Comparison of ENCODE assay signal across 17 cellular contexts in the genomic region with DNA sequence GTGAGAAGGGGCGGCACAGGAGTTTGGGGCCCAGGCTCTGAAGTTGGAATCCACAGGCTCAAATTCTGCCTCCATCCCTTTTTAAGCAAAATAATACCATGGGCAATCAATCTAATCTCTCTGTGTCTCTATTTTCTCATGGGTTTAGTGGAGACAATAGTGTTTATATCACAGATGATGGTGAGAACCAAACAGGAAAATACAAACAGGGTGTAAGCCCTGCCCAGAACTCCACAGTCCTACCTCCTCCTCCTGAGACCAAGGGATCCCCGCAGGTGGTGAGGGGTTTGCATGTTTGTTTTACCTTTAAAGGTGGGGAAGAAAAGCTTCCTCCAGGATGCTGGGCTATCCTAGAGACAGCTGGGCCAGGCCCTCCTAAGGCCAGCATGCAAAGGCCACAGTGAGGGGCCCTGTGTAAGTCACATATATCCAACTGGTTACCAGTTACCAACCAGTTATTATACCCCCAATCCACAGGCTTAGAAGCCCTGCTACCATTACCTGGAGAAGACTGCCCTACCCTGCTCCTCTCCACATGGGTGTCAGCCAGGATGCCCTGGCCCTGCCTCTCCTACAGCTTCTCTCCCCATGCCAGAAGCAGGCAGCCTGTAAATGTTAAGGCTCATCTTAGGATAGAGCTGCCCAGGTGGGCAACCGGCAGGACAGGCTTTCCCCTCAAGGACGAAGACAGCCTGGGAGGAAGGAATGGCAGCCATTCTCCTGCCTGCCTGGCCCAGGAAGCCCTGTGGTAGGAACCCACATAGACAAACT.
DNase-seq lines count a peak whose midpoint lies in the region; ATAC-seq and TF ChIP-seq lines count a peak whose summit lies in the region.
"Had no signal": no experiment of that assay in that cellular context is flagged by ENCODE, and none has a peak within 500 bp of the region (broad histone marks: within the 10 kb centered on the region; RNA-seq: fewer than 3 reads in every experiment).

No MANE protein-coding gene starts in this region.

- TF ChIP-seq POLR2A in esophagus muscularis mucosa (IDR thresholded peaks at IDR 0.05; ENCODE audit: low read depth), result no peak

- no peak for DNase-seq in DND-41
- DNase-seq in WTC11 (ENCODE audit: low spot score), result no peak
- DNase-seq in esophagus muscularis mucosa (ENCODE audit: extremely low spot score), result peak; percentile 86
- DNase-seq in natural killer cell treated with Interleukin-12 subunit alpha and Interleukin-12 subunit beta and Interleukin-15 and Interleukin-18, amount 100 ng/mL, for 72 hours (ENCODE audit: low spot score), result no peak
- DNase-seq in NCI-H446 treated with DMSO at 0.1 percent for 48 hours (lab: John Stamatoyannopoulos, UW), result no peak
- no peak for DNase-seq in nucleus accumbens (lab: John Stamatoyannopoulos, UW)
- no peak for DNase-seq in ureter (ENCODE audit: low spot score)
- no peak for DNase-seq in stimulated activated CD4-positive, alpha-beta T cell treated with anti-CD3 and anti-CD28 coated beads, Interleukin-4, amount 100 ng/mL, for 1 hour
- DNase-seq: C1 segment of cervical spinal cord; CD4-positive, alpha-beta T cell; DMS153; DMS79 treated with DMSO at 0.1 percent for 48 hours; GDM1 had no signal

- H3K9ac ChIP-seq in DND-41 (ENCODE audit: low read depth, low read length), result no peak overlapping the region

- peaks cover 54% of the 10 kb centered on the region for H3K4me1 ChIP-seq in DND-41 (ENCODE audit: insufficient read depth, low read length)
- H3K4me1 ChIP-seq in esophagus muscularis mucosa, result no peaks in the 10 kb centered on the region
- H3K4me1 ChIP-seq: HAP-1 had no signal

- no peak overlapping the region for H3K4me3 Mint-ChIP-seq in WTC11
- peak overlapping the region; percentile 29 for H3K4me3 Mint-ChIP-seq in natural killer cell treated with Interleukin-12 subunit alpha and Interleukin-12 subunit beta and Interleukin-15 and Interleukin-18, amount 100 ng/mL, for 72 hours
- H3K4me3 Mint-ChIP-seq: B cell; CD4-positive, alpha-beta T cell; GM23338 had no signal

- POLR2A ChIA-PET in WTC11 (lab: Charles Lee), result no interaction called here

- H3K4me3 ChIP-seq in DND-41 (ENCODE audit: low read depth in 1 of 2, low read length in 2 of 2) (no peak overlapping the region), esophagus muscularis mucosa (no peak overlapping the region)
- H3K4me3 ChIP-seq: GM23338, HAP-1 had no signal

- H3K36me3 Mint-ChIP-seq in WTC11, result no peaks in the 10 kb centered on the region
- H3K36me3 Mint-ChIP-seq in natural killer cell treated with Interleukin-12 subunit alpha and Interleukin-12 subunit beta and Interleukin-15 and Interleukin-18, amount 100 ng/mL, for 72 hours, result no peaks in the 10 kb centered on the region

- H3K27me3 Mint-ChIP-seq in WTC11 (ENCODE audit: low read depth), result no peaks in the 10 kb centered on the region
- no peaks in the 10 kb centered on the region for H3K27me3 Mint-ChIP-seq in natural killer cell treated with Interleukin-12 subunit alpha and Interleukin-12 subunit beta and Interleukin-15 and Interleukin-18, amount 100 ng/mL, for 72 hours
- H3K27me3 Mint-ChIP-seq: B cell; CD4-positive, alpha-beta T cell had no signal

- WGBS in esophagus muscularis mucosa, result 71% methylated on average over 4 of the region's 4 CpGs

- H3K27me3 ChIP-seq in DND-41 (ENCODE audit: insufficient read depth, low read length, poor library complexity) (no peaks in the 10 kb centered on the region), esophagus muscularis mucosa (no peaks in the 10 kb centered on the region)

- H3K79me2 ChIP-seq in DND-41 (ENCODE audit: insufficient read depth, low read length), result no peaks in the 10 kb centered on the region

- H3K9me3 ChIP-seq in DND-41 (ENCODE audit: insufficient read depth, low read length, severe bottlenecking) (no peaks in the 10 kb centered on the region), esophagus muscularis mucosa (no peaks in the 10 kb centered on the region)
- H3K9me3 ChIP-seq: HAP-1 had no signal

- no peaks in the 10 kb centered on the region for H3K9me3 Mint-ChIP-seq in WTC11
- H3K9me3 Mint-ChIP-seq in natural killer cell treated with Interleukin-12 subunit alpha and Interleukin-12 subunit beta and Interleukin-15 and Interleukin-18, amount 100 ng/mL, for 72 hours, result peaks cover 6% of the 10 kb centered on the region
- H3K9me3 Mint-ChIP-seq: GM23338 had no signal

- H3K27ac Mint-ChIP-seq in WTC11, result no peak overlapping the region
- peak overlapping the region; percentile 59 to 80 for H3K27ac Mint-ChIP-seq in natural killer cell treated with Interleukin-12 subunit alpha and Interleukin-12 subunit beta and Interleukin-15 and Interleukin-18, amount 100 ng/mL, for 72 hours
- H3K27ac Mint-ChIP-seq: B cell; CD4-positive, alpha-beta T cell; GM23338 had no signal

- CTCF ChIA-PET in WTC11 (lab: Charles Lee), result interaction anchor here (0.8 kb wide), 1 partner anchor 86 kb away, joined by 3 read pairs; no protein-coding TSS in a partner anchor

- H2AFZ ChIP-seq in DND-41 (ENCODE audit: low read depth, low read length), result no peak overlapping the region
- H2AFZ ChIP-seq: GM23338 had no signal

- ATAC-seq in DND-41 (ENCODE audit: insufficient read depth, low read depth) (no peak), WTC11 (peak; percentile 22; the same call in 1 of the 2 replicates)
- peak in 1 of 2 donors; percentile 33 for ATAC-seq in natural killer cell treated with Interleukin-12 subunit alpha and Interleukin-12 subunit beta and Interleukin-15 and Interleukin-18, amount 100 ng/mL, for 72 hours
- ATAC-seq: GM23338 had no signal

- peak overlapping the region; percentile 84 for H3K27ac ChIP-seq in DND-41 (ENCODE audit: low read length)
- H3K27ac ChIP-seq in esophagus muscularis mucosa (replicated peaks in 1 of 4), result no peak overlapping the region
- H3K27ac ChIP-seq: HL-60 had no signal

- no peaks in the 10 kb centered on the region for H4K20me1 ChIP-seq in DND-41 (ENCODE audit: insufficient read depth, low read length)

- TF ChIP-seq CTCF in DND-41 (IDR thresholded peaks at IDR 0.05; ENCODE audit: borderline replicate concordance, extremely low read depth, low read length, poor library complexity, severe bottlenecking), result no peak
- TF ChIP-seq CTCF in WTC11 (IDR thresholded peaks at IDR 0.05), result no peak
- no peak for TF ChIP-seq CTCF in esophagus muscularis mucosa (IDR thresholded peaks at IDR 0.05)

- H3K36me3 ChIP-seq in DND-41 (ENCODE audit: insufficient read depth, low read length) (no peaks in the 10 kb centered on the region), esophagus muscularis mucosa (no peaks in the 10 kb centered on the region)
- H3K36me3 ChIP-seq: HAP-1 had no signal

- peaks cover 11% of the 10 kb centered on the region for H3K4me1 Mint-ChIP-seq in WTC11
- peaks cover 26 to 55% of the 10 kb centered on the region in 2 donors for H3K4me1 Mint-ChIP-seq in natural killer cell treated with Interleukin-12 subunit alpha and Interleukin-12 subunit beta and Interleukin-15 and Interleukin-18, amount 100 ng/mL, for 72 hours (ENCODE audit: low read depth in 2 of 2)
- H3K4me1 Mint-ChIP-seq: B cell, GM23338 had no signal

- no peak for TF ChIP-seq EP300 in esophagus muscularis mucosa (IDR thresholded peaks at IDR 0.05)

- H3K4me2 ChIP-seq in DND-41 (ENCODE audit: insufficient read depth, low read length), result no peak overlapping the region
- H3K4me2 ChIP-seq: GM23338 had no signal

- intact Hi-C loops in esophagus muscularis mucosa (cut with DNase I), result no loop called here

TF ChIP-seq in WTC11, 78 proteins besides CTCF, POLR2A, EP300 and RAD21:
- TF ChIP-seq, protein P1, sequence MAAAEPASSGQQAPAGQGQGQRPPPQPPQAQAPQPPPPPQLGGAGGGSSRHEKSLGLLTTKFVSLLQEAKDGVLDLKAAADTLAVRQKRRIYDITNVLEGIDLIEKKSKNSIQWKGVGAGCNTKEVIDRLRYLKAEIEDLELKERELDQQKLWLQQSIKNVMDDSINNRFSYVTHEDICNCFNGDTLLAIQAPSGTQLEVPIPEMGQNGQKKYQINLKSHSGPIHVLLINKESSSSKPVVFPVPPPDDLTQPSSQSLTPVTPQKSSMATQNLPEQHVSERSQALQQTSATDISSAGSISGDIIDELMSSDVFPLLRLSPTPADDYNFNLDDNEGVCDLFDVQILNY (CRISPR knock-in tag; IDR thresholded peaks at IDR 0.05), result no peak
